8 cellular contexts compared by ENCODE assay signal in the genomic region with DNA sequence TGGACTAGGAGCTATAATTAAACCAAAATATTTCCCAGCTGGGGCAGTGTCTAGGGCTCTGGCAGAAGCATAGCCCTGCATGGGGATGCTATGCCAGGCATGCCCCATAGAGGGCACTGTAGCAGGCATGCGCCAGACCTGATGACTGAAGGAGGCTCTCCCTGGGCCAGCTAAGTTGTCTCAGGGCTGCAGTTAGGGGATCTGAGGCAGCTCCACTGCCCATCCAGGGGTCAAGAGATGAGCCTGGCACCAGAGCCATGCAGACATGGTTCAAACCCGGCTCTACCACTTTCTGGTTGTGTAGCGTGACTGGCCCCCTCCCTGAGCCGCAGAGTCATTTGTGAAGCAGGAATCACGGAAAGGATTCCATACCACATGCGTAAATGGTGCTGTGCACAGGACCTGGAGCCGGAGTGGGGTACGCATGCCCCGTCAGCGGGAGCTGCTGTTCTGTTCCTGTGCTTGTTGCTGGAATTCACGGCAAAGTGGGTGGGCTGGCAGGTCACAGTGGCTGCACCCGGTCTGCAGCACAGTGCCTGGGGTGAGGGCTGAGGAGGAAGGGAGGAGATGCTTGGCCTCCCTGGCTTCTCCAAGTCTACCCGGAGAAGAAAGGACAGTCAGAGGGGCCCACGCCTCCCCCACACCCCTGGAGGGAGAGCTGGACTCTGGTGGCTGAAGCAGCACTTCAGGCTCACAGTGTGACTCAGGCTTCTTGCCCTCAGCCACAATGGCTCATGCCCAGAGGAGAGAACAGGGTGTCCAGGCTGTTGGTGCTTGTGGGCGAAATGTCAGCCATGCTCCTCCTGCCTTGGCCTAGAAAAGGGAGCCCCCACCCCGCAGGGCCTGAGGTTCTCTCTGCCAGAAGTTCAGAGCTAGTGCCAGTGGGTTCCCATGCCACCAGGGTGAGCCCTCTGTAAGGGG. TPM values are rescaled to one million over a fixed set of nuclear protein-coding genes. Genes with fewer than 3 reads are reported as not detected.
DNase-seq lines count a peak whose midpoint lies in the region; ATAC-seq, FAIRE-seq and TF ChIP-seq lines count a peak whose summit lies in the region.

No MANE protein-coding gene starts in this region.

- no peak for TF ChIP-seq POLR2A in H54 (IDR thresholded peaks at IDR 0.05; ENCODE audit: low read depth, low read length)

- BruUV-seq in Calu3 (replicated peaks; lab: Mats Ljungman, UMichigan): no TSS peak

- no peaks in the 10 kb centered on the region for H3K4me1 ChIP-seq in OCI-LY1 (ENCODE audit: insufficient read depth, low read length, severe bottlenecking)
- H3K4me1 ChIP-seq in osteoblast (ENCODE audit: insufficient read depth, low read length): peaks cover 36% of the 10 kb centered on the region
- H3K4me1 ChIP-seq in upper lobe of right lung: peaks cover 27% of the 10 kb centered on the region

- no peak overlapping the region for H3K4me3 ChIP-seq in OCI-LY1 (ENCODE audit: low read depth, low read length, poor library complexity, severe bottlenecking)
- no peak overlapping the region for H3K4me3 ChIP-seq in osteoblast (ENCODE audit: insufficient read depth, low read length)
- no peak overlapping the region for H3K4me3 ChIP-seq in upper lobe of right lung

- H3K9ac ChIP-seq in OCI-LY1 (ENCODE audit: low read length): no peak overlapping the region

- no peak for FAIRE-seq in H54 (lab: Jason Lieb, UNC)

- H3K27me3 Mint-ChIP-seq in Calu3 (ENCODE audit: unreplicated experiment): no peaks in the 10 kb centered on the region

- H3F3A ChIP-seq in OCI-LY1 (ENCODE audit: insufficient read depth, low read length): no peaks in the 10 kb centered on the region

- H3K27me3 ChIP-seq in OCI-LY1 (ENCODE audit: insufficient read depth, low read length) (no peaks in the 10 kb centered on the region), osteoblast (ENCODE audit: insufficient read depth, low read length) (no peaks in the 10 kb centered on the region), upper lobe of right lung (no peaks in the 10 kb centered on the region)

- H3K27ac ChIP-seq in OCI-LY1 (ENCODE audit: low read depth, low read length, poor library complexity, severe bottlenecking) (no peak overlapping the region), osteoblast (ENCODE audit: low read depth, low read length) (no peak overlapping the region), upper lobe of right lung (no peak overlapping the region)

- H3K9me2 ChIP-seq in OCI-LY1 (ENCODE audit: low read depth, low read length): no peaks in the 10 kb centered on the region

- DNase-seq in Calu3: peak; percentile 77
- peak; percentile 56 for DNase-seq in H54 (ENCODE audit: insufficient read length, low spot score)
- peak; percentile 10 for DNase-seq in activated T-helper 1 cell treated with Interleukin-2 at 50 U/mL for 16 hours (ENCODE audit: low read depth)
- DNase-seq in fibroblast of the conjunctiva (ENCODE audit: low read depth): peak; percentile 56
- DNase-seq in osteoblast (ENCODE audit: insufficient read length, low spot score, missing footprints): peak; percentile 97
- DNase-seq in upper lobe of right lung: no peak
- no peak for DNase-seq in DMS79 treated with DMSO at 0.1 percent for 48 hours (lab: John Stamatoyannopoulos, UW)

- H3K4me1 Mint-ChIP-seq in Calu3 (ENCODE audit: low read depth, unreplicated experiment): peaks cover 23% of the 10 kb centered on the region

- H3K9me3 ChIP-seq in OCI-LY1 (ENCODE audit: low read length): no peaks in the 10 kb centered on the region
- no peaks in the 10 kb centered on the region for H3K9me3 ChIP-seq in osteoblast (ENCODE audit: low read depth, low read length)
- H3K9me3 ChIP-seq in upper lobe of right lung: no peaks in the 10 kb centered on the region

- no peak overlapping the region for H3K27ac Mint-ChIP-seq in Calu3 (ENCODE audit: unreplicated experiment)

- TF ChIP-seq CTCF in Calu3 (IDR thresholded peaks at IDR 0.05; ENCODE audit: unreplicated experiment) (peak; percentile 76), OCI-LY1 (IDR thresholded peaks at IDR 0.05; ENCODE audit: low read length) (peak; percentile 94), osteoblast (IDR thresholded peaks at IDR 0.05; ENCODE audit: extremely low read depth, low read depth, low read length) (peak; percentile 99), upper lobe of right lung (IDR thresholded peaks at IDR 0.05) (peak; percentile 88)

- CTCF ChIA-PET in Calu3 (lab: Charles Lee): interaction anchor here (0.5 to 0.8 kb wide), 3 partner anchors 20 to 373 kb away, joined by 3 to 6 read pairs (median 3); no protein-coding TSS in a partner anchor

- ATAC-seq in upper lobe of right lung: peak; percentile 83

- H3K4me2 ChIP-seq in OCI-LY1 (ENCODE audit: low read length): no peak overlapping the region
- H3K4me2 ChIP-seq in osteoblast (ENCODE audit: insufficient read depth, low read length): no peak overlapping the region

- no peak overlapping the region for H3K4me3 Mint-ChIP-seq in Calu3 (ENCODE audit: low read depth, unreplicated experiment)

- H3K36me3 ChIP-seq in OCI-LY1 (ENCODE audit: insufficient read depth, low read length) (no peaks in the 10 kb centered on the region), osteoblast (ENCODE audit: insufficient read depth, low read length) (peaks cover 75% of the 10 kb centered on the region), upper lobe of right lung (peaks cover 14% of the 10 kb centered on the region)

- H2AFZ ChIP-seq in OCI-LY1 (ENCODE audit: low read length) (no peak overlapping the region), osteoblast (ENCODE audit: low read length) (no peak overlapping the region)

- H3K9me3 Mint-ChIP-seq in Calu3 (ENCODE audit: low read depth, unreplicated experiment): no peaks in the 10 kb centered on the region

- H3K79me2 ChIP-seq in OCI-LY1 (ENCODE audit: insufficient read depth, low read length) (no peaks in the 10 kb centered on the region), osteoblast (ENCODE audit: insufficient read depth, low read length) (no peaks in the 10 kb centered on the region)

- peaks cover 53% of the 10 kb centered on the region for H3K36me3 Mint-ChIP-seq in Calu3 (ENCODE audit: insufficient read depth, unreplicated experiment)

- intact Hi-C loops in Calu3 (cut with micrococcal nuclease; ENCODE audit: unreplicated experiment): no loop called here
- intact Hi-C loops in upper lobe of right lung (cut with DNase I): no loop called here

- no peaks in the 10 kb centered on the region for H4K20me1 ChIP-seq in OCI-LY1 (ENCODE audit: insufficient read depth, low read length)
- peaks cover 21% of the 10 kb centered on the region for H4K20me1 ChIP-seq in osteoblast (ENCODE audit: insufficient read depth, low read length)

RNA-seq across cellular contexts. Expression of gene DNASE1L3, which starts 43.1 kb away (rescaled TPM):
- total RNA-seq in Calu3 (2022) (not detected in 2 replicates), osteoblast (not detected in 2 replicates), upper lobe of right lung (125 TPM)

Comparison
In these comparisons a context has a peak if more than half of its experiments do, and no peak if none do; other contexts are left out.
1. DNase-seq: peak in Calu3 (single experiment), H54 (single experiment), activated T-helper 1 cell treated with Interleukin-2 at 50 U/mL for 16 hours (single experiment), fibroblast of the conjunctiva (single experiment) and osteoblast (single experiment); none in upper lobe of right lung (single experiment) and DMS79 treated with DMSO at 0.1 percent for 48 hours (single experiment).
2. RNA of gene DNASE1L3, which starts 43.1 kb away (total RNA-seq): 125 TPM in upper lobe of right lung (single experiment); not detected in Calu3 and not detected in osteoblast; every median in the first group is over 100 times any median in the second.
3. Peak in every context shown above with its lines, with median percentiles within 50 percentile points of each other: CTCF ChIP-seq.